Comparison of ENCODE assay signal across 1 cellular context in genomic region chr3:140467104-140467577, GRCh38.
A peak's percentile ranks its signal among the peaks of the same experiment; 100 is the strongest.
TF ChIP-seq lines count a peak whose summit lies in the region.

No MANE protein-coding gene starts in this region.

TF ChIP-seq in K562, 482 proteins besides CTCF, POLR2A, EP300 and RAD21 (continued from another document):
- TF ChIP-seq ARID4B (CRISPR knock-in tag; IDR thresholded peaks at IDR 0.05) (no peak), BACH1 (tag; IDR thresholded peaks at IDR 0.05) (peak; percentile 85; the same call in 1 of the 2 replicates), MGA (IDR thresholded peaks at IDR 0.05) (peak; percentile 60), ZNF584 (CRISPR knock-in tag; IDR thresholded peaks at IDR 0.05; ENCODE audit: low read depth) (peak; percentile 63; the same call in 1 of the 2 replicates), MITF (IDR thresholded peaks at IDR 0.05) (peak; percentile 41; the same call in 1 of the 2 replicates), ZKSCAN8 (CRISPR knock-in tag; IDR thresholded peaks at IDR 0.05) (peak; percentile 75; the same call in 1 of the 2 replicates), C11orf30 (IDR thresholded peaks at IDR 0.05; ENCODE audit: low read depth) (no peak), NR2C2 (CRISPR knock-in tag; IDR thresholded peaks at IDR 0.05) (no peak), NR2C2 (tag; IDR thresholded peaks at IDR 0.05) (peak; percentile 34; the same call in 1 of the 2 replicates), FOSL1 (tag; conservative IDR thresholded peaks at IDR 0.05) (peak; percentile 99), CUX1 (CRISPR knock-in tag; IDR thresholded peaks at IDR 0.05) (no peak), ZNF395 (CRISPR knock-in tag; IDR thresholded peaks at IDR 0.05) (peak; percentile 9; the same call in 1 of the 2 replicates), SRSF9 (IDR thresholded peaks at IDR 0.05; ENCODE audit: borderline replicate concordance, low read depth, low read length) (no peak), TFE3 (CRISPR knock-in tag; IDR thresholded peaks at IDR 0.05) (peak; percentile 33; the same call in 1 of the 2 replicates), HOMEZ (CRISPR knock-in tag; IDR thresholded peaks at IDR 0.05) (0 out of 2 replicates have a peak, but pooled peaks have one; percentile 34), BCOR (IDR thresholded peaks at IDR 0.05) (no peak), L3MBTL2 (IDR thresholded peaks at IDR 0.05) (peak; percentile 46; the same call in 1 of the 2 replicates), JUNB (CRISPR knock-in tag; conservative IDR thresholded peaks at IDR 0.05) (peak; percentile 36; the same call in 1 of the 2 replicates), MAFG (tag; conservative IDR thresholded peaks at IDR 0.05) (peak; percentile 60), JUN (IDR thresholded peaks at IDR 0.05; ENCODE audit: borderline replicate concordance, low read depth, low read length) (peak; percentile 25; the same call in 1 of the 2 replicates), JUN (CRISPR knock-in tag; IDR thresholded peaks at IDR 0.05; ENCODE audit: borderline replicate concordance) (no peak)
